1 cellular context compared by ENCODE assay signal in genomic region chr1:15521209-15521887, GRCh38.
A peak's percentile ranks its signal among the peaks of the same experiment; 100 is the strongest.
TF ChIP-seq lines count a peak whose summit lies in the region.
"Not testable (repeated sequence)": the region's sequence is repeated elsewhere in the genome, so short reads cannot be mapped to it uniquely, and the experiment has no call there.

No MANE protein-coding gene starts in this region.

TF ChIP-seq in K562, 482 proteins besides CTCF, POLR2A, EP300 and RAD21:
- TF ChIP-seq ZNF316 (IDR thresholded peaks at IDR 0.05): peak; percentile 35; the same call in 1 of the 2 replicates
- TF ChIP-seq USF1 (CRISPR knock-in tag; IDR thresholded peaks at IDR 0.05): peak; percentile 77
- 0 out of 2 replicates have a peak, but pooled peaks have one; percentile 35 for TF ChIP-seq USF2 (CRISPR knock-in tag; IDR thresholded peaks at IDR 0.05)
- TF ChIP-seq BHLHE40 (IDR thresholded peaks at IDR 0.05; ENCODE audit: low read length): 0 out of 2 replicates have a peak, but pooled peaks have one; percentile 27
- TF ChIP-seq TFE3 (CRISPR knock-in tag; IDR thresholded peaks at IDR 0.05): peak; percentile 92
- peak; percentile 95 for TF ChIP-seq TOE1 (IDR thresholded peaks at IDR 0.05; ENCODE audit: borderline replicate concordance)
- TF ChIP-seq TOE1 (CRISPR knock-in tag; IDR thresholded peaks at IDR 0.05; ENCODE audit: borderline replicate concordance, low read depth): not testable (repeated sequence)
- TF ChIP-seq RAD51 (IDR thresholded peaks at IDR 0.05; ENCODE audit: borderline replicate concordance, low read depth): peak; percentile 94
- TF ChIP-seq CBFA2T2 (conservative IDR thresholded peaks at IDR 0.05): peak; percentile 73
